11 cellular contexts compared by ENCODE assay signal in the genomic region with DNA sequence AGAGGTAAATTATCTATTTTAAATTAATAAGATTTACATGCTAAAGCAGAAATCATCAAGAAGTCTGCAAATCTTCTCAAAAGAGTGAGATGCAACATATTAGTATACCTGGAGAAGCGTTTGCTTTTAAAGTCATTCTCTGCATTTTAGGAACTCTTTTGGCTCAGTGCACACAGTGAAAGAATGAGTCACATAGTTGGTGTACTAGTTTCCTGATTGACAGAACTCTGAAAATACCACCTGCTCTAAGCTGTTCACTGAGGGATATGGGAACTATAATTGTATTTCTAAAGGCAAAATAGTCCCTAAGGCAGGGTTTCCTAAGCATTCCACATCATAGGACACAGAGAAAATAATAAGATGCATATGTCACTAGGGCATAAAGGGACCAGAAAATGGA.
DNase-seq lines count a peak whose midpoint lies in the region; ATAC-seq and TF ChIP-seq lines count a peak whose summit lies in the region.
"Had no signal": no experiment of that assay in that cellular context is flagged by ENCODE, and none has a peak within 500 bp of the region (broad histone marks: within the 10 kb centered on the region; RNA-seq: fewer than 3 reads in every experiment).

No MANE protein-coding gene starts in this region.

- TF ChIP-seq CTCF in lower lobe of right lung (IDR thresholded peaks at IDR 0.05), result no peak

- H3K9me3 ChIP-seq in lower lobe of right lung, result no peaks in the 10 kb centered on the region
- H3K9me3 ChIP-seq: thyroid gland had no signal

- H3K9me3 Mint-ChIP-seq in activated T-helper 2 cell treated with anti-CD3 and anti-CD28 coated beads, Interferon-gamma antibody, Interleukin-2, Interleukin-4, amounts not matched to agents 10 μg/mL and 5 μg/mL and 100 μg/mL, durations not matched to agents 14 hours and 24 hours and 36 hours, result no peaks in the 10 kb centered on the region

- intact Hi-C loops in lower lobe of right lung (cut with DNase I), result no loop called here
- intact Hi-C loops in activated T-helper 2 cell treated with anti-CD3 and anti-CD28 coated beads, Interferon-gamma antibody, Interleukin-2, Interleukin-4, amounts not matched to agents 10 μg/mL and 5 μg/mL and 100 μg/mL, durations not matched to agents 14 hours and 24 hours and 36 hours (cut with micrococcal nuclease), result no loop called here

- peak; percentile 4 for DNase-seq in putamen (ENCODE audit: low spot score)
- no peak for DNase-seq in NCI-H774 (lab: John Stamatoyannopoulos, UW)
- no peak for DNase-seq in lower lobe of right lung
- no peak for DNase-seq in activated T-helper 2 cell treated with anti-CD3 and anti-CD28 coated beads, Interferon-gamma antibody, Interleukin-2, Interleukin-4, amounts not matched to agents 10 μg/mL and 5 μg/mL and 100 μg/mL, durations not matched to agents 14 hours and 24 hours and 36 hours (ENCODE audit: low spot score)
- DNase-seq: CD8-positive, alpha-beta T cell; cortex of kidney; thyroid gland had no signal

- ATAC-seq in GM19035 (IDR thresholded peaks at IDR 0.05; ENCODE audit: unreplicated experiment), result peak; percentile 61
- ATAC-seq in HG02610 (IDR thresholded peaks at IDR 0.05; ENCODE audit: unreplicated experiment), result peak; percentile 99
- peak; percentile 93 for ATAC-seq in HG03520 (IDR thresholded peaks at IDR 0.05; ENCODE audit: unreplicated experiment)
- no peak for ATAC-seq in lower lobe of right lung
- ATAC-seq: CD8-positive, alpha-beta T cell; natural killer cell treated with Interleukin-12 subunit alpha and Interleukin-12 subunit beta and Interleukin-15 and Interleukin-18, amount 100 ng/mL, for 72 hours had no signal

- no peaks in the 10 kb centered on the region for H3K4me1 Mint-ChIP-seq in activated T-helper 2 cell treated with anti-CD3 and anti-CD28 coated beads, Interferon-gamma antibody, Interleukin-2, Interleukin-4, amounts not matched to agents 10 μg/mL and 5 μg/mL and 100 μg/mL, durations not matched to agents 14 hours and 24 hours and 36 hours (ENCODE audit: low read depth)

- H3K36me3 Mint-ChIP-seq in activated T-helper 2 cell treated with anti-CD3 and anti-CD28 coated beads, Interferon-gamma antibody, Interleukin-2, Interleukin-4, amounts not matched to agents 10 μg/mL and 5 μg/mL and 100 μg/mL, durations not matched to agents 14 hours and 24 hours and 36 hours (ENCODE audit: low read depth), result no peaks in the 10 kb centered on the region
- H3K36me3 Mint-ChIP-seq: CD8-positive, alpha-beta T cell; natural killer cell treated with Interleukin-12 subunit alpha and Interleukin-12 subunit beta and Interleukin-15 and Interleukin-18, amount 100 ng/mL, for 72 hours had no signal

- H3K27me3 Mint-ChIP-seq in activated T-helper 2 cell treated with anti-CD3 and anti-CD28 coated beads, Interferon-gamma antibody, Interleukin-2, Interleukin-4, amounts not matched to agents 10 μg/mL and 5 μg/mL and 100 μg/mL, durations not matched to agents 14 hours and 24 hours and 36 hours (ENCODE audit: low read depth), result no peaks in the 10 kb centered on the region
- H3K27me3 Mint-ChIP-seq: natural killer cell treated with Interleukin-12 subunit alpha and Interleukin-12 subunit beta and Interleukin-15 and Interleukin-18, amount 100 ng/mL, for 72 hours had no signal

- no peak overlapping the region for H3K4me3 Mint-ChIP-seq in activated T-helper 2 cell treated with anti-CD3 and anti-CD28 coated beads, Interferon-gamma antibody, Interleukin-2, Interleukin-4, amounts not matched to agents 10 μg/mL and 5 μg/mL and 100 μg/mL, durations not matched to agents 14 hours and 24 hours and 36 hours (ENCODE audit: low read depth)
- H3K4me3 Mint-ChIP-seq: CD8-positive, alpha-beta T cell; natural killer cell treated with Interleukin-12 subunit alpha and Interleukin-12 subunit beta and Interleukin-15 and Interleukin-18, amount 100 ng/mL, for 72 hours had no signal

- no peaks in the 10 kb centered on the region for H3K27me3 ChIP-seq in lower lobe of right lung (ENCODE audit: low read depth)
- H3K27me3 ChIP-seq: thyroid gland had no signal

- H3K27ac Mint-ChIP-seq in activated T-helper 2 cell treated with anti-CD3 and anti-CD28 coated beads, Interferon-gamma antibody, Interleukin-2, Interleukin-4, amounts not matched to agents 10 μg/mL and 5 μg/mL and 100 μg/mL, durations not matched to agents 14 hours and 24 hours and 36 hours, result no peak overlapping the region
- H3K27ac Mint-ChIP-seq: CD8-positive, alpha-beta T cell; natural killer cell treated with Interleukin-12 subunit alpha and Interleukin-12 subunit beta and Interleukin-15 and Interleukin-18, amount 100 ng/mL, for 72 hours had no signal

- H3K4me1 ChIP-seq in lower lobe of right lung, result no peaks in the 10 kb centered on the region
- H3K4me1 ChIP-seq: thyroid gland had no signal

- no peaks in the 10 kb centered on the region for H3K36me3 ChIP-seq in lower lobe of right lung
- H3K36me3 ChIP-seq: thyroid gland had no signal

- no peak overlapping the region for H3K27ac ChIP-seq in lower lobe of right lung
- H3K27ac ChIP-seq: thyroid gland had no signal

- H3K4me3 ChIP-seq in lower lobe of right lung, result no peak overlapping the region
- H3K4me3 ChIP-seq: thyroid gland had no signal

Comparison
In these comparisons a context has a peak if more than half of its experiments do, and no peak if none do; other contexts are left out.
1. ATAC-seq: peak in GM19035 (single experiment), HG02610 (single experiment) and HG03520 (single experiment); none in lower lobe of right lung (0 of 2).